ENCODE assay signal across 8 cellular contexts in genomic region chr1:152461544-152461943, GRCh38. TPM values are rescaled to one million over a fixed set of nuclear protein-coding genes. Genes with fewer than 3 reads are reported as not detected.
A peak's percentile ranks its signal among the peaks of the same experiment; 100 is the strongest.
DNase-seq lines count a peak whose midpoint lies in the region; ATAC-seq and TF ChIP-seq lines count a peak whose summit lies in the region.

No MANE protein-coding gene starts in this region.

- H3K4me1 ChIP-seq in NT2/D1 (ENCODE audit: insufficient read depth, insufficient read length) (no peaks in the 10 kb centered on the region), parathyroid adenoma (no peaks in the 10 kb centered on the region)

- no peak overlapping the region for H3K27ac ChIP-seq in parathyroid adenoma

- H3K27me3 ChIP-seq in H7 (ENCODE audit: control insufficient read depth, insufficient read depth, low read length) (no peaks in the 10 kb centered on the region), NT2/D1 (ENCODE audit: insufficient read depth, insufficient read length) (peaks cover 5% of the 10 kb centered on the region), parathyroid adenoma (ENCODE audit: control insufficient read depth, insufficient read depth, low read length) (no peaks in the 10 kb centered on the region)

- no peaks in the 10 kb centered on the region for H3K79me2 ChIP-seq in parathyroid adenoma

- H3K4me3 ChIP-seq in H7 (ENCODE audit: insufficient read depth, low read depth, low read length): no peak overlapping the region
- H3K4me3 ChIP-seq in NT2/D1 (ENCODE audit: insufficient read length, low read depth): no peak overlapping the region
- H3K4me3 ChIP-seq in fibroblast of the aortic adventitia (ENCODE audit: low read depth, low read length): no peak overlapping the region
- H3K4me3 ChIP-seq in parathyroid adenoma (ENCODE audit: low read depth, low read length): no peak overlapping the region

- peak; percentile 43 for DNase-seq in AG08396 (ENCODE audit: low spot score)
- peak; percentile 33 for DNase-seq in H7
- DNase-seq in NT2/D1 (ENCODE audit: low read depth, low spot score): peak; percentile 65
- DNase-seq in activated T-cell treated with anti-CD3 and anti-CD28 coated beads for 24 hours (ENCODE audit: low read depth): peak; percentile 40
- DNase-seq in fibroblast of the aortic adventitia (ENCODE audit: low read depth): peak; percentile 77

- H3K9ac ChIP-seq in NT2/D1 (ENCODE audit: insufficient read length, low read depth): no peak overlapping the region
- no peak overlapping the region for H3K9ac ChIP-seq in parathyroid adenoma

- H3K9me3 ChIP-seq in NT2/D1 (ENCODE audit: insufficient read depth, low read length): no peaks in the 10 kb centered on the region; the same call in none of the 2 replicates
- no peaks in the 10 kb centered on the region for H3K9me3 ChIP-seq in parathyroid adenoma (ENCODE audit: control insufficient read depth, low read length)

- no peak for ATAC-seq in GM21576 (IDR thresholded peaks at IDR 0.05; ENCODE audit: unreplicated experiment)
- ATAC-seq in HG03378 (IDR thresholded peaks at IDR 0.05; ENCODE audit: unreplicated experiment): no peak

- no peak overlapping the region for H2AFZ ChIP-seq in parathyroid adenoma

- H3K36me3 ChIP-seq in H7 (replicated peaks; ENCODE audit: control insufficient read depth, insufficient read depth, low read length) (no peaks in the 10 kb centered on the region), NT2/D1 (ENCODE audit: insufficient read depth, insufficient read length, low read length) (no peaks in the 10 kb centered on the region), parathyroid adenoma (ENCODE audit: control insufficient read depth, insufficient read depth, low read length) (no peaks in the 10 kb centered on the region)

- peak; percentile 65 for TF ChIP-seq CTCF in fibroblast of the aortic adventitia (IDR thresholded peaks at IDR 0.05; ENCODE audit: insufficient read depth, low read length)
- TF ChIP-seq CTCF in parathyroid adenoma (IDR thresholded peaks at IDR 0.05): peak; percentile 28

- H3K4me2 ChIP-seq in parathyroid adenoma (ENCODE audit: low read length): no peak overlapping the region

RNA-seq across cellular contexts. Expression of gene CRNN, which starts 47.5 kb away (rescaled TPM):
- not detected in 2 replicates for total RNA-seq in H7 (2014; rRNA removed; shearing (Covaris generic))
- not detected in 2 replicates for total RNA-seq in fibroblast of the aortic adventitia (ENCODE audit: low replicate concordance)

RNA-seq across cellular contexts. Expression of gene LCE5A, which starts 49.1 kb away (rescaled TPM):
- not detected in 2 replicates for total RNA-seq in H7 (2014; rRNA removed; shearing (Covaris generic))
- total RNA-seq in fibroblast of the aortic adventitia (ENCODE audit: low replicate concordance): not detected in 2 replicates

RNA-seq across cellular contexts. Expression of gene CRCT1, which starts 52.7 kb away (rescaled TPM):
- not detected in 2 replicates for total RNA-seq in H7 (2014; rRNA removed; shearing (Covaris generic))
- total RNA-seq in fibroblast of the aortic adventitia (ENCODE audit: low replicate concordance): not detected in 2 replicates
